19 cellular contexts compared by ENCODE assay signal in genomic region chr4:51901363-51901762, GRCh38.
"Had no signal": no experiment of that assay in that cellular context is flagged by ENCODE, and none has a peak within 500 bp of the region (broad histone marks: within the 10 kb centered on the region; RNA-seq: fewer than 3 reads in every experiment).

No MANE protein-coding gene starts in this region.

- ATAC-seq: activated CD8-positive, alpha-beta memory T cell treated with anti-CD3 and anti-CD28 coated beads, Interleukin-2, amount 10 ng/mL, durations not matched to agents 7 days and 5 days; esophagus mucosa; left colon; pancreas had no signal

- H3K9me3 Mint-ChIP-seq: brain, memory B cell had no signal

- DNase-seq: activated CD4-positive, alpha-beta T cell treated with anti-CD3 and anti-CD28 coated beads for 1 hour; activated CD4-positive, alpha-beta T cell treated with anti-CD3 and anti-CD28 coated beads, Interleukin-2, amount 50 U/mL, for 48 hours; activated CD8-positive, alpha-beta memory T cell treated with anti-CD3 and anti-CD28 coated beads, Interleukin-2, amount 10 ng/mL, durations not matched to agents 7 days and 5 days; activated gamma-delta T cell; activated T-cell treated with anti-CD3 and anti-CD28 coated beads, Interleukin-2, amount 50 U/mL, for 48 hours; cerebellar nuclear complex; dermis blood vessel endothelial cell; left colon; pancreas; retina; stimulated activated CD4-positive, alpha-beta T cell treated with anti-CD3 and anti-CD28 coated beads, Interleukin-4, amount 100 ng/mL, for 4 hours; stomach had no signal

- H3K27me3 ChIP-seq: pancreas, stomach had no signal

- FAIRE-seq: urothelium cell line had no signal

- H3K27ac Mint-ChIP-seq: activated CD8-positive, alpha-beta memory T cell treated with anti-CD3 and anti-CD28 coated beads, Interleukin-2, amount 10 ng/mL, durations not matched to agents 7 days and 5 days; activated naive CD8-positive, alpha-beta T cell; memory B cell had no signal

- H3K4me3 ChIP-seq: pancreas, skin epidermis, stomach, thoracic aorta had no signal

- H3K27me3 Mint-ChIP-seq: activated CD8-positive, alpha-beta memory T cell treated with anti-CD3 and anti-CD28 coated beads, Interleukin-2, amount 10 ng/mL, durations not matched to agents 7 days and 5 days; activated naive CD8-positive, alpha-beta T cell; brain; memory B cell had no signal

- H3K9me3 ChIP-seq: pancreas, stomach, thoracic aorta had no signal

- H3K27ac ChIP-seq: pancreas, skin epidermis, stomach had no signal

- H3K4me3 Mint-ChIP-seq: activated CD8-positive, alpha-beta memory T cell treated with anti-CD3 and anti-CD28 coated beads, Interleukin-2, amount 10 ng/mL, durations not matched to agents 7 days and 5 days; activated naive CD8-positive, alpha-beta T cell; brain; memory B cell had no signal
